ENCODE assay signal across 22 cellular contexts in genomic region chr15:101406014-101406413, GRCh38.
"Had no signal": no experiment of that assay in that cellular context is flagged by ENCODE, and none has a peak within 500 bp of the region (broad histone marks: within the 10 kb centered on the region; RNA-seq: fewer than 3 reads in every experiment).

No MANE protein-coding gene starts in this region.

- H3K27ac ChIP-seq: hepatocyte, left ventricle myocardium inferior, pancreas, psoas muscle, right lobe of liver had no signal

- H3K27me3 Mint-ChIP-seq: activated naive CD8-positive, alpha-beta T cell treated with anti-CD3 and anti-CD28 coated beads for 36 hours had no signal

- H3K4me1 Mint-ChIP-seq: immature natural killer cell had no signal

- H3K4me1 ChIP-seq: left ventricle myocardium inferior, pancreas, psoas muscle, right lobe of liver had no signal

- H3K4me3 ChIP-seq: hepatocyte, left ventricle myocardium inferior, pancreas, psoas muscle, right lobe of liver, smooth muscle cell had no signal

- H3K27ac Mint-ChIP-seq: activated CD8-positive, alpha-beta T cell treated with anti-CD3 and anti-CD28 coated beads for 36 hours; activated naive CD8-positive, alpha-beta T cell treated with anti-CD3 and anti-CD28 coated beads for 36 hours; immature natural killer cell; stimulated activated memory B cell treated with anti-CD40 and anti-IgM and Interleukin-4, amounts not matched to agents 10 μg/mL and 1 μg/mL and 100 μg/mL, for 72 hours; T-helper 17 cell had no signal

- H3K27me3 ChIP-seq: hepatocyte, pancreas, right lobe of liver had no signal

- H3K4me3 Mint-ChIP-seq: activated CD8-positive, alpha-beta T cell treated with anti-CD3 and anti-CD28 coated beads for 36 hours; activated naive CD8-positive, alpha-beta T cell treated with anti-CD3 and anti-CD28 coated beads for 36 hours; immature natural killer cell; naive thymus-derived CD8-positive, alpha-beta T cell; T-helper 17 cell had no signal

- H3K36me3 Mint-ChIP-seq: activated naive CD8-positive, alpha-beta T cell treated with anti-CD3 and anti-CD28 coated beads for 36 hours; immature natural killer cell; naive thymus-derived CD8-positive, alpha-beta T cell; stimulated activated memory B cell treated with anti-CD40 and anti-IgM and Interleukin-4, amounts not matched to agents 10 μg/mL and 1 μg/mL and 100 μg/mL, for 72 hours had no signal

- DNase-seq: activated CD4-positive, alpha-beta T cell treated with anti-CD3 and anti-CD28 coated beads for 48 hours; activated CD8-positive, alpha-beta T cell treated with anti-CD3 and anti-CD28 coated beads for 36 hours; activated naive CD4-positive, alpha-beta T cell; activated naive CD8-positive, alpha-beta T cell treated with anti-CD3 and anti-CD28 coated beads for 36 hours; activated T-cell treated with anti-CD3 and anti-CD28 coated beads, Interleukin-2, amount 50 U/mL, for 1 hour; central memory CD4-positive, alpha-beta T cell; effector memory CD4-positive, alpha-beta T cell; glutamatergic neuron; immature natural killer cell; kidney glomerular epithelial cell; left ventricle myocardium inferior; naive thymus-derived CD8-positive, alpha-beta T cell; pancreas; psoas muscle; right lobe of liver; stimulated activated CD4-positive, alpha-beta T cell treated with anti-CD3 and anti-CD28 coated beads, Interleukin-15, amount 100 ng/mL, for 24 hours; SW 1271; T-helper 17 cell; trophoblast cell had no signal

- H3K9me3 ChIP-seq: left ventricle myocardium inferior, pancreas, psoas muscle, right lobe of liver had no signal

- H3K36me3 ChIP-seq: pancreas had no signal

- H3K9me3 Mint-ChIP-seq: activated CD8-positive, alpha-beta T cell treated with anti-CD3 and anti-CD28 coated beads for 36 hours; activated naive CD8-positive, alpha-beta T cell treated with anti-CD3 and anti-CD28 coated beads for 36 hours; immature natural killer cell had no signal
